22 cellular contexts compared by ENCODE assay signal in genomic region chr7:151175047-151175792, GRCh38. TPM values are rescaled to one million over a fixed set of nuclear protein-coding genes. Genes with fewer than 3 reads are reported as not detected.
"Had no signal": no experiment of that assay in that cellular context is flagged by ENCODE, and none has a peak within 500 bp of the region (broad histone marks: within the 10 kb centered on the region; RNA-seq: fewer than 3 reads in every experiment).

No MANE protein-coding gene starts in this region.

- ATAC-seq: body of pancreas, Panc1, Right ventricle myocardium inferior had no signal

- DNase-seq: activated CD4-positive, alpha-beta T cell treated with anti-CD3 and anti-CD28 coated beads for 1 hour; activated CD4-positive, alpha-beta T cell treated with anti-CD3 and anti-CD28 coated beads, Interleukin-2, amount 10 ng/mL, durations not matched to agents 7 days and 5 days; activated naive CD4-positive, alpha-beta T cell; MG63; MV-4-11; NCI-H1092 treated with DMSO at 0.1 percent for 48 hours; NCI-H1417 treated with DMSO at 0.1 percent for 48 hours; NCI-H1694; NCI-H2029; NCI-H345; NCI-H510A; NK-92 treated with Interleukin-12 subunit alpha and Interleukin-12 subunit beta, amount 100 ng/mL, for 24 hours; OCI-M1; T1000 had no signal

RNA-seq across cellular contexts. Expression of gene GBX1, which starts 7.7 kb away (rescaled TPM):
- total RNA-seq: activated B cell treated with CpG ODN at 0.5 μM for 24 hours; activated CD4-positive, alpha-beta memory T cell treated with anti-CD3 and anti-CD28 coated beads for 36 hours; activated CD4-positive, alpha-beta T cell treated with anti-CD3 and anti-CD28 coated beads, Interleukin-2, amount 10 ng/mL, durations not matched to agents 7 days and 5 days; activated CD8-positive, alpha-beta memory T cell treated with anti-CD3 and anti-CD28 coated beads for 36 hours; ascending aorta; body of pancreas; T-cell had no signal

RNA-seq across cellular contexts. Expression of gene ASB10, which starts 11.8 kb away (rescaled TPM):
- total RNA-seq: activated B cell treated with CpG ODN at 0.5 μM for 24 hours; activated CD4-positive, alpha-beta memory T cell treated with anti-CD3 and anti-CD28 coated beads for 36 hours; activated CD4-positive, alpha-beta T cell treated with anti-CD3 and anti-CD28 coated beads, Interleukin-2, amount 10 ng/mL, durations not matched to agents 7 days and 5 days; activated CD8-positive, alpha-beta memory T cell treated with anti-CD3 and anti-CD28 coated beads for 36 hours; ascending aorta; body of pancreas; T-cell had no signal

RNA-seq across cellular contexts. Expression of gene H2BK1, which starts 35.1 kb away (rescaled TPM):
- total RNA-seq: activated CD4-positive, alpha-beta memory T cell treated with anti-CD3 and anti-CD28 coated beads for 36 hours; activated CD4-positive, alpha-beta T cell treated with anti-CD3 and anti-CD28 coated beads, Interleukin-2, amount 10 ng/mL, durations not matched to agents 7 days and 5 days; activated CD8-positive, alpha-beta memory T cell treated with anti-CD3 and anti-CD28 coated beads for 36 hours; ascending aorta; body of pancreas; Right ventricle myocardium inferior had no signal
